Comparison of ENCODE assay signal across 15 cellular contexts in the genomic region with DNA sequence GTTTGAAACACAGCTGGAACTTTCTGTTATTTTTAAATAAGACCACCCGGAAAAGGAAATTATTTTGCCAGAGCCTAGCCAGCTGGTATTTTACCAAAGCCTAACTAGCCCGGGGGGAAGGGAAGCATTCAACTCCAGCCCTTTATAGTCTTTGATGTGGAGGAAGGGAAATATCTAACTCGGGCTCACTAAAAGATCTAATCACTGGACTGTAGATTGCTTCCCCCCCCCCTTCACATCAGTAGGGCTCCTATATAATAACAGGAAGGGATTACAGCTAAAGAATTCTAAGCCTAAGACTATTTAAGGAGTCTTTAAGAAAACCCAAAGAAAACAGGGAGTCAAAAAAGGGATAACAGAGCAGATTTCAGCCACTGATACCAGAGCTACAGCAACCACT.
A peak's percentile ranks its signal among the peaks of the same experiment; 100 is the strongest.
DNase-seq lines count a peak whose midpoint lies in the region; ATAC-seq, FAIRE-seq and TF ChIP-seq lines count a peak whose summit lies in the region.
"Had no signal": no experiment of that assay in that cellular context is flagged by ENCODE, and none has a peak within 500 bp of the region (broad histone marks: within the 10 kb centered on the region; RNA-seq: fewer than 3 reads in every experiment).

No MANE protein-coding gene starts in this region.

- no peak overlapping the region for H3K56ac ChIP-seq in H1 (replicated peaks; ENCODE audit: insufficient read length, low read depth, low read length)

- POLR2A ChIA-PET in H1 (lab: Charles Lee; ENCODE audit: partially characterized antibody) = no interaction called here

- no peak overlapping the region for H3K4me3 Mint-ChIP-seq in mesothelial cell of epicardium

- no peak for TF ChIP-seq POLR2A in H1 (IDR thresholded peaks at IDR 0.05; ENCODE audit: control extremely low read depth in 1 of 2, low read depth in 2 of 2, low read length in 2 of 2)

- H3K4me1 ChIP-seq in BLaER1 (peaks cover 10% of the 10 kb centered on the region), H1 (replicated peaks in 1 of 4; ENCODE audit: control insufficient read depth in 3 of 4, insufficient read depth in 4 of 4, low read length in 3 of 4) (no peaks in the 10 kb centered on the region)
- H3K4me1 ChIP-seq: SJCRH30 had no signal

- peaks cover 12% of the 10 kb centered on the region for H3K4me1 Mint-ChIP-seq in mesothelial cell of epicardium

- TF ChIP-seq RAD21 in H1 (IDR thresholded peaks at IDR 0.05 in 1 of 2, conservative IDR thresholded peaks at IDR 0.05 in 1 of 2; ENCODE audit: low read depth in 2 of 2, low read length in 2 of 2) = no peak

- DNase-seq in NCI-H82 (lab: John Stamatoyannopoulos, UW) (peak; percentile 90), H1 (ENCODE audit: low read depth in 1 of 2, low spot score in 2 of 2) (no peak), mesothelial cell of epicardium (ENCODE audit: low spot score in 2 of 2, unreplicated experiment in 2 of 2) (no peak), GM19240 (ENCODE audit: insufficient read length, low spot score) (no peak), CD1c-positive myeloid dendritic cell (ENCODE audit: extremely low spot score) (no peak), NCI-H345 treated with DMSO at 0.1 percent for 48 hours (lab: John Stamatoyannopoulos, UW; ENCODE audit: unreplicated experiment) (no peak)
- DNase-seq: 8988T, NCI-H187, NCI-H226, NCI-H69 had no signal

- H2BK5ac ChIP-seq in H1 (ENCODE audit: low read depth, low read length) = no peak overlapping the region; the same call in 1 of the 2 replicates

- H3K27ac Mint-ChIP-seq in mesothelial cell of epicardium = peak overlapping the region; percentile 69

- no peak for ATAC-seq in GM18498 (IDR thresholded peaks at IDR 0.05; ENCODE audit: unreplicated experiment)

- H3K27ac ChIP-seq in BLaER1 = no peak overlapping the region
- H3K27ac ChIP-seq in H1 (ENCODE audit: low read depth, low read length) = no peak overlapping the region
- H3K27ac ChIP-seq: RWPE1, SJCRH30 had no signal

- H3K4me2 ChIP-seq in BLaER1 (peak overlapping the region; percentile 54), H1 (ENCODE audit: insufficient read depth in 1 of 2, low read depth in 2 of 2, low read length in 2 of 2) (no peak overlapping the region)

- 83% methylated on average over 3 of the region's 3 CpGs; no CpG with 5 or more reads in 1 of the 2 experiments for WGBS in H1 (ENCODE audit: extremely low coverage in 1 of 2, insufficient coverage in 1 of 2, insufficient read length in 1 of 2, insufficient replicate concordance in 2 of 2, low coverage in 1 of 2, low lambda C conversion rate in 2 of 2, missing lambda C conversion rate in 1 of 2), 2 experiments

- H2BK15ac ChIP-seq in H1 (ENCODE audit: low read length) = no peak overlapping the region

- no peak overlapping the region for H3K18ac ChIP-seq in H1 (ENCODE audit: extremely low read depth, low read length)

- FAIRE-seq in H1 (lab: Jason Lieb, UNC) = no peak
- FAIRE-seq: GM12892 had no signal

- H3K23me2 ChIP-seq in H1 (ENCODE audit: low read depth, low read length) = no peaks in the 10 kb centered on the region

- CTCF ChIA-PET in H1 (lab: Charles Lee; ENCODE audit: partially characterized antibody) = interaction anchor here (0.6 to 0.9 kb wide), 3 partner anchors 8 to 617 kb away, joined by 3 to 4 read pairs (median 3); no protein-coding TSS in a partner anchor

- H3K4me3 ChIP-seq in BLaER1 (no peak overlapping the region), H1 (ENCODE audit: extremely low read depth in 1 of 4, insufficient read depth in 2 of 4, low read depth in 3 of 4, low read length in 4 of 4) (no peak overlapping the region)
- H3K4me3 ChIP-seq: SJCRH30 had no signal

- H2AFZ ChIP-seq in H1 (ENCODE audit: low read length) = peak overlapping the region; percentile 17; the same call in 1 of the 2 replicates

- no peaks in the 10 kb centered on the region for H4K20me1 ChIP-seq in BLaER1
- H4K20me1 ChIP-seq in H1 (replicated peaks in 1 of 2; ENCODE audit: control insufficient read depth in 1 of 2, insufficient read depth in 2 of 2, low read length in 2 of 2) = no peaks in the 10 kb centered on the region

- H2BK20ac ChIP-seq in H1 (ENCODE audit: low read length) = no peak overlapping the region

- no peak overlapping the region for H2BK120ac ChIP-seq in H1 (replicated peaks; ENCODE audit: low read depth, low read length)

- H3K27me3 Mint-ChIP-seq in mesothelial cell of epicardium (ENCODE audit: low read depth) = no peaks in the 10 kb centered on the region

- H4K5ac ChIP-seq in H1 (ENCODE audit: insufficient read length, low read depth, low read length) = no peak overlapping the region

- H3K9me3 ChIP-seq in BLaER1 (peaks cover 11% of the 10 kb centered on the region), H1 (ENCODE audit: insufficient read depth in 2 of 2, low read depth in 1 of 2, low read length in 1 of 2) (no peaks in the 10 kb centered on the region)
- H3K9me3 ChIP-seq: SJCRH30 had no signal

- no peak overlapping the region for H3K4ac ChIP-seq in H1 (replicated peaks; ENCODE audit: insufficient read length, low read depth, low read length)

- H3K27me3 ChIP-seq in BLaER1 (no peaks in the 10 kb centered on the region), H1 (replicated peaks in 1 of 4; ENCODE audit: control insufficient read depth in 3 of 4, extremely low read depth in 1 of 4, insufficient read depth in 3 of 4, low read length in 3 of 4) (no peaks in the 10 kb centered on the region)
- H3K27me3 ChIP-seq: SJCRH30 had no signal

- no peak overlapping the region for H3K14ac ChIP-seq in H1 (ENCODE audit: insufficient read length)

- H2BK12ac ChIP-seq in H1 (ENCODE audit: low read depth, low read length) = no peak overlapping the region

- no peaks in the 10 kb centered on the region for H3K79me2 ChIP-seq in H1 (ENCODE audit: control insufficient read depth in 1 of 2, insufficient read depth in 2 of 2, low read length in 2 of 2)

- no peak overlapping the region for H2AK5ac ChIP-seq in H1 (ENCODE audit: low read depth, low read length)

- TF ChIP-seq EP300 in H1 (IDR thresholded peaks at IDR 0.05; ENCODE audit: borderline replicate concordance in 1 of 2, low read depth in 2 of 2, low read length in 2 of 2) = no peak

- H3K36me3 Mint-ChIP-seq in mesothelial cell of epicardium = no peaks in the 10 kb centered on the region

- no peak overlapping the region for H4K91ac ChIP-seq in H1 (replicated peaks; ENCODE audit: insufficient read length, low read length)

- no peaks in the 10 kb centered on the region for H3K79me1 ChIP-seq in H1 (ENCODE audit: low read depth, low read length)

- no peak for TF ChIP-seq CTCF in H1 (IDR thresholded peaks at IDR 0.05; ENCODE audit: control extremely low read depth in 1 of 3, insufficient read depth in 1 of 3, low read depth in 1 of 3, low read length in 3 of 3)
- TF ChIP-seq CTCF in mesothelial cell of epicardium (IDR thresholded peaks at IDR 0.05; ENCODE audit: unreplicated experiment) = no peak

- H3K9ac ChIP-seq in BLaER1 = no peak overlapping the region
- H3K9ac ChIP-seq in H1 (replicated peaks in 1 of 4; ENCODE audit: extremely low read depth in 1 of 4, low read depth in 3 of 4, low read length in 3 of 4) = no peak overlapping the region

- H3K36me3 ChIP-seq in BLaER1 (no peaks in the 10 kb centered on the region), H1 (ENCODE audit: control insufficient read depth in 2 of 4, insufficient read depth in 4 of 4, low read length in 3 of 4) (no peaks in the 10 kb centered on the region)
- H3K36me3 ChIP-seq: SJCRH30 had no signal

- peaks cover 5% of the 10 kb centered on the region for H3K9me3 Mint-ChIP-seq in mesothelial cell of epicardium

- no peak overlapping the region for H3K23ac ChIP-seq in H1 (ENCODE audit: insufficient read length)

- H4K8ac ChIP-seq in H1 (ENCODE audit: extremely low read depth, insufficient read depth, low read length) = no peak overlapping the region

TF ChIP-seq in H1, 55 proteins besides CTCF, POLR2A, EP300 and RAD21:
- TF ChIP-seq CBX8 (IDR thresholded peaks at IDR 0.05; ENCODE audit: borderline replicate concordance, low read depth, low read length) (no peak), JUN (IDR thresholded peaks at IDR 0.05; ENCODE audit: low read depth, low read length) (no peak), GTF2F1 (IDR thresholded peaks at IDR 0.05; ENCODE audit: borderline replicate concordance, low read depth, low read length) (no peak), MAFK (IDR thresholded peaks at IDR 0.05; ENCODE audit: low read depth, low read length) (no peak), JUND (IDR thresholded peaks at IDR 0.05; ENCODE audit: low read length) (no peak)
